Comparison of ENCODE assay signal across 1 cellular context in genomic region chr19:18879579-18880373, GRCh38.
TF ChIP-seq lines count a peak whose summit lies in the region.

No MANE protein-coding gene starts in this region.

TF ChIP-seq in IMR-90, 13 proteins besides CTCF, POLR2A, EP300 and RAD21 (continued from another document):
- TF ChIP-seq ELK1 (IDR thresholded peaks at IDR 0.05; ENCODE audit: borderline replicate concordance, low read depth, low read length) (no peak), CHD1 (IDR thresholded peaks at IDR 0.05; ENCODE audit: low read depth, low read length) (no peak), RCOR1 (IDR thresholded peaks at IDR 0.05; ENCODE audit: insufficient replicate concordance, low read length) (no peak), BHLHE40 (IDR thresholded peaks at IDR 0.05; ENCODE audit: low read depth, low read length) (no peak), MAZ (IDR thresholded peaks at IDR 0.05; ENCODE audit: borderline replicate concordance, low read depth, low read length) (no peak)
